7 cellular contexts compared by ENCODE assay signal in genomic region chr13:108558489-108558888, GRCh38.
"Had no signal": no experiment of that assay in that cellular context is flagged by ENCODE, and none has a peak within 500 bp of the region (broad histone marks: within the 10 kb centered on the region; RNA-seq: fewer than 3 reads in every experiment).

No MANE protein-coding gene starts in this region.

- H3K27ac ChIP-seq: GM23248, HL-60 had no signal

- H3K9ac ChIP-seq: GM23248 had no signal

- H3K4me3 ChIP-seq: GM23248 had no signal

- H2AFZ ChIP-seq: GM23248 had no signal

- DNase-seq: GM23248, GOT3, H9, HCEC 1CT, KBM-7 had no signal

- ATAC-seq: HepG2 had no signal
